In genomic region chr16:67538666-67539101, GRCh38 we compare ENCODE assay signal across 6 cellular contexts. TPM values are rescaled to one million over a fixed set of nuclear protein-coding genes. Genes with fewer than 3 reads are reported as not detected.
A peak's percentile ranks its signal among the peaks of the same experiment; 100 is the strongest.
DNase-seq lines count a peak whose midpoint lies in the region; ATAC-seq, FAIRE-seq and TF ChIP-seq lines count a peak whose summit lies in the region.

No MANE protein-coding gene starts in this region.

- peak; percentile 47 for FAIRE-seq in GM12891 (lab: Jason Lieb, UNC)

- H3K9me2 ChIP-seq in neural cell (ENCODE audit: insufficient read depth, low read length), result no peaks in the 10 kb centered on the region

- peaks cover 0 to 2% (median 0%) of the 10 kb centered on the region in 5 experiments for H3K9me3 Mint-ChIP-seq in brain

- DNase-seq in GM12891 (ENCODE audit: insufficient read length, low spot score), result no peak
- no peak for DNase-seq in RKO (ENCODE audit: low spot score)
- no peak for DNase-seq in foreskin keratinocyte

- no peak overlapping the region for H3K9ac ChIP-seq in neural cell (ENCODE audit: low read length)

- no peak overlapping the region for H3K27ac ChIP-seq in neural cell (ENCODE audit: low read length)
- no peak overlapping the region for H3K27ac ChIP-seq in foreskin keratinocyte

- no peak for TF ChIP-seq EP300 in neural cell (conservative IDR thresholded peaks at IDR 0.05; ENCODE audit: poor library complexity, severe bottlenecking)

- peak overlapping the region; percentile 41 to 76 (median 75) for H3K4me3 Mint-ChIP-seq in brain

- H3K4me1 ChIP-seq in foreskin keratinocyte, result no peaks in the 10 kb centered on the region

- peaks cover 20% of the 10 kb centered on the region for H3K36me3 Mint-ChIP-seq in brain

- no peaks in the 10 kb centered on the region for H3K36me3 ChIP-seq in neural cell (ENCODE audit: insufficient read depth, low read length)

- TF ChIP-seq CTCF in brain (conservative IDR thresholded peaks at IDR 0.05), result no peak
- no peak for TF ChIP-seq CTCF in neural cell (IDR thresholded peaks at IDR 0.05; ENCODE audit: poor library complexity, severe bottlenecking)
- TF ChIP-seq CTCF in foreskin keratinocyte (conservative IDR thresholded peaks at IDR 0.05), result no peak

- H3K4me1 Mint-ChIP-seq in brain, result peaks cover 37% of the 10 kb centered on the region

- H3K9me3 ChIP-seq in neural cell (ENCODE audit: low read length), result no peaks in the 10 kb centered on the region

- H2AFZ ChIP-seq in neural cell (ENCODE audit: low read depth, low read length), result no peak overlapping the region

- peaks cover 10% of the 10 kb centered on the region for H3K27me3 ChIP-seq in neural cell (ENCODE audit: insufficient read depth, low read depth, low read length)
- no peaks in the 10 kb centered on the region for H3K27me3 ChIP-seq in foreskin keratinocyte

- peak overlapping the region; percentile 65 for H3K4me3 ChIP-seq in neural cell (ENCODE audit: low read length)

- ATAC-seq in GM18870 (IDR thresholded peaks at IDR 0.05; ENCODE audit: unreplicated experiment), result no peak
- no peak for ATAC-seq in foreskin keratinocyte

- H3K79me2 ChIP-seq in neural cell (replicated peaks; ENCODE audit: insufficient read depth, low read length), result no peaks in the 10 kb centered on the region

- H3F3A ChIP-seq in neural cell (ENCODE audit: insufficient read depth, low read length, poor library complexity, severe bottlenecking), result no peaks in the 10 kb centered on the region

- H3K4me2 ChIP-seq in neural cell (ENCODE audit: low read length), result no peak overlapping the region

- H4K20me1 ChIP-seq in neural cell (ENCODE audit: insufficient read depth), result peaks cover 8% of the 10 kb centered on the region

- no peak for TF ChIP-seq POLR2A in GM12891 (IDR thresholded peaks at IDR 0.05; ENCODE audit: low read depth, low read length)

- H3K27ac Mint-ChIP-seq in brain, result peak overlapping the region in 3 of 5 experiments; percentile 56 to 68 (median 62)

- TF ChIP-seq RAD21 in neural cell (conservative IDR thresholded peaks at IDR 0.05), result no peak

- peaks cover 10% of the 10 kb centered on the region for H3K27me3 Mint-ChIP-seq in brain

TF ChIP-seq in GM12891, 5 proteins besides CTCF, POLR2A, EP300 and RAD21:
- no peak for TF ChIP-seq TAF1 (IDR thresholded peaks at IDR 0.05; ENCODE audit: low read depth, low read length)
- TF ChIP-seq POU2F2 (IDR thresholded peaks at IDR 0.05; ENCODE audit: low read depth, low read length), result no peak
- TF ChIP-seq SPI1 (IDR thresholded peaks at IDR 0.05; ENCODE audit: low read depth, low read length), result no peak
- TF ChIP-seq POLR2AphosphoS5 (IDR thresholded peaks at IDR 0.05; ENCODE audit: low read depth, low read length), result no peak
- no peak for TF ChIP-seq PAX5 (IDR thresholded peaks at IDR 0.05; ENCODE audit: insufficient read depth, low read length, severe bottlenecking)
TF ChIP-seq in GM12891: peak in this region for 0.

TF ChIP-seq in neural cell, 6 proteins besides CTCF, POLR2A, EP300 and RAD21:
- TF ChIP-seq EZH2 (IDR thresholded peaks at IDR 0.05; ENCODE audit: borderline replicate concordance, insufficient read depth, low read length, poor library complexity, severe bottlenecking) (no peak), SMC3 (conservative IDR thresholded peaks at IDR 0.05; ENCODE audit: poor library complexity) (no peak), MXI1 (conservative IDR thresholded peaks at IDR 0.05; ENCODE audit: poor library complexity, severe bottlenecking) (no peak), POLR2AphosphoS5 (IDR thresholded peaks at IDR 0.05) (no peak), TAF1 (IDR thresholded peaks at IDR 0.05; ENCODE audit: low read depth) (no peak), REST (IDR thresholded peaks at IDR 0.05; ENCODE audit: borderline replicate concordance) (no peak)

RNA-seq across cellular contexts. Expression of gene RIPOR1, which starts 10.1 kb away (rescaled TPM):
- polyA plus RNA-seq in GM12891 (2012; ENCODE audit: low read depth, missing spikeins), result 11.4 TPM
- 64.2 TPM for polyA plus RNA-seq in brain (ENCODE audit: insufficient read depth, low read depth, low replicate concordance)
- 13.2 and 15.1 TPM in 2 replicates for polyA plus RNA-seq in neural cell
- polyA minus RNA-seq in neural cell, result 35.2 and 36.0 TPM in 2 replicates
- 31.6 and 32.0 TPM in 2 replicates for total RNA-seq in foreskin keratinocyte
- 29.3 and 29.9 TPM in 2 replicates for polyA plus RNA-seq in foreskin keratinocyte

RNA-seq across cellular contexts. Expression of gene CTCF, which starts 23.6 kb away (rescaled TPM):
- 21.2 TPM for polyA plus RNA-seq in GM12891 (2012; ENCODE audit: low read depth, missing spikeins)
- polyA plus RNA-seq in brain (ENCODE audit: insufficient read depth, low read depth, low replicate concordance), result 58.2 TPM
- 40.4 and 42.8 TPM in 2 replicates for polyA plus RNA-seq in neural cell
- polyA minus RNA-seq in neural cell, result 66.6 and 67.0 TPM in 2 replicates
- 37.0 and 42.9 TPM in 2 replicates for total RNA-seq in foreskin keratinocyte
- 17.8 and 22.1 TPM in 2 replicates for polyA plus RNA-seq in foreskin keratinocyte

RNA-seq across cellular contexts. Expression of gene AGRP, which starts 55.3 kb away (rescaled TPM):
- polyA plus RNA-seq in GM12891 (2012; ENCODE audit: low read depth, missing spikeins), result not detected
- polyA plus RNA-seq in brain (ENCODE audit: insufficient read depth, low read depth, low replicate concordance), result 0.49 TPM
- not detected in 2 replicates for polyA plus RNA-seq in neural cell
- polyA minus RNA-seq in neural cell, result not detected in 2 replicates
- not detected in 2 replicates for total RNA-seq in foreskin keratinocyte
- polyA plus RNA-seq in foreskin keratinocyte, result not detected in 2 replicates

RNA-seq across cellular contexts. Expression of gene ATP6V0D1, which starts 57.7 kb away (rescaled TPM):
- 58.9 TPM for polyA plus RNA-seq in GM12891 (2012; ENCODE audit: low read depth, missing spikeins)
- 208 TPM for polyA plus RNA-seq in brain (ENCODE audit: insufficient read depth, low read depth, low replicate concordance)
- polyA plus RNA-seq in neural cell, result 188 and 195 TPM in 2 replicates
- polyA minus RNA-seq in neural cell, result 176 and 188 TPM in 2 replicates
- total RNA-seq in foreskin keratinocyte, result 97.7 and 102 TPM in 2 replicates
- 114 and 119 TPM in 2 replicates for polyA plus RNA-seq in foreskin keratinocyte
